ENCODE assay signal across 26 cellular contexts in genomic region chr21:42255825-42256224, GRCh38.
A peak's percentile ranks its signal among the peaks of the same experiment; 100 is the strongest.
DNase-seq lines count a peak whose midpoint lies in the region; ATAC-seq and TF ChIP-seq lines count a peak whose summit lies in the region.
"Had no signal": no experiment of that assay in that cellular context is flagged by ENCODE, and none has a peak within 500 bp of the region (broad histone marks: within the 10 kb centered on the region; RNA-seq: fewer than 3 reads in every experiment).

No MANE protein-coding gene starts in this region.

- H3K4me2 ChIP-seq in Loucy (ENCODE audit: low read depth, low read length, poor library complexity, severe bottlenecking) = no peak overlapping the region
- H3K4me2 ChIP-seq: hepatocyte had no signal

- TF ChIP-seq CTCF in GM10266 (IDR thresholded peaks at IDR 0.05; ENCODE audit: control insufficient read depth, insufficient read depth, low read depth, missing control alignments) (peak; percentile 24), Loucy (conservative IDR thresholded peaks at IDR 0.05; ENCODE audit: low read length) (peak; percentile 50), choroid plexus epithelial cell (conservative IDR thresholded peaks at IDR 0.05; ENCODE audit: low read depth, low read length) (peak; percentile 4)

- H3K4me1 Mint-ChIP-seq in stimulated activated naive B cell treated with anti-CD40 and anti-IgM and Interleukin-4, amounts not matched to agents 10 μg/mL and 1 μg/mL and 100 μg/mL, for 72 hours = peaks cover 41 to 51% of the 10 kb centered on the region in 2 donors

- H2AFZ ChIP-seq in Loucy (ENCODE audit: low read length) = no peak overlapping the region
- H2AFZ ChIP-seq: hepatocyte had no signal

- H3K36me3 ChIP-seq in Loucy (ENCODE audit: insufficient read depth, low read length) = no peaks in the 10 kb centered on the region
- H3K36me3 ChIP-seq: left lung had no signal

- peak overlapping the region; percentile 5 for H3K27ac Mint-ChIP-seq in stimulated activated naive B cell treated with anti-CD40 and anti-IgM and Interleukin-4, amounts not matched to agents 10 μg/mL and 1 μg/mL and 100 μg/mL, for 72 hours
- H3K27ac Mint-ChIP-seq: activated naive CD8-positive, alpha-beta T cell treated with anti-CD3 and anti-CD28 coated beads for 36 hours; CD14-positive monocyte; immature natural killer cell had no signal

- no peaks in the 10 kb centered on the region for H3F3A ChIP-seq in Loucy (ENCODE audit: low read depth)

- no peak for ATAC-seq in stimulated activated naive B cell treated with anti-CD40 and anti-IgM and Interleukin-4, amounts not matched to agents 10 μg/mL and 1 μg/mL and 100 μg/mL, for 72 hours (replicated peaks)
- ATAC-seq: HepG2; left lung; naive thymus-derived CD4-positive, alpha-beta T cell had no signal

- H3K36me3 Mint-ChIP-seq in stimulated activated naive B cell treated with anti-CD40 and anti-IgM and Interleukin-4, amounts not matched to agents 10 μg/mL and 1 μg/mL and 100 μg/mL, for 72 hours = peaks cover 0 to 3% of the 10 kb centered on the region in 2 donors
- H3K36me3 Mint-ChIP-seq: activated naive CD8-positive, alpha-beta T cell treated with anti-CD3 and anti-CD28 coated beads for 36 hours; immature natural killer cell had no signal

- H3K4me3 ChIP-seq in Loucy (ENCODE audit: low read length, poor library complexity, severe bottlenecking) = no peak overlapping the region
- no peak overlapping the region for H3K4me3 ChIP-seq in choroid plexus epithelial cell (ENCODE audit: low read depth, low read length)
- H3K4me3 ChIP-seq: hepatocyte, left lung had no signal

- H3K79me2 ChIP-seq in Loucy (ENCODE audit: insufficient read depth, low read length) = peaks cover 79% of the 10 kb centered on the region
- H3K79me2 ChIP-seq: hepatocyte had no signal

- peaks cover 50% of the 10 kb centered on the region for H3K4me1 ChIP-seq in Loucy (ENCODE audit: insufficient read depth, low read length, poor library complexity, severe bottlenecking)

- no peaks in the 10 kb centered on the region for H3K9me2 ChIP-seq in Loucy (replicated peaks; ENCODE audit: low read depth, low read length)

- no peaks in the 10 kb centered on the region for H3K9me3 ChIP-seq in Loucy (ENCODE audit: insufficient read depth, low read depth, low read length)
- H3K9me3 ChIP-seq: left lung had no signal

- no peak for DNase-seq in GM10266 (ENCODE audit: extremely low spot score)
- no peak for DNase-seq in choroid plexus epithelial cell (ENCODE audit: low read depth)
- no peak for DNase-seq in stimulated activated naive B cell treated with anti-CD40 and anti-IgM and Interleukin-4, amounts not matched to agents 10 μg/mL and 1 μg/mL and 100 μg/mL, for 72 hours
- DNase-seq in KG1 (lab: John Stamatoyannopoulos, UW) = no peak
- no peak for DNase-seq in activated CD4-positive, alpha-beta T cell treated with anti-CD3 and anti-CD28 coated beads for 1 hour
- DNase-seq in iPS-NIHi11 (ENCODE audit: low spot score) = no peak
- DNase-seq: activated CD4-positive, alpha-beta T cell treated with anti-CD3 and anti-CD28 coated beads, Interleukin-2, amount 50 U/mL, for 4 hours; activated CD8-positive, alpha-beta memory T cell treated with anti-CD3 and anti-CD28 coated beads, Interleukin-2, amount 50 U/mL, for 4 hours; activated naive CD8-positive, alpha-beta T cell treated with anti-CD3 and anti-CD28 coated beads for 36 hours; cerebellar nuclear complex; effector CD4-positive, alpha-beta T cell; erythroblast; foreskin fibroblast; HCEC 1CT; immature natural killer cell; naive thymus-derived CD4-positive, alpha-beta T cell; NCI-H1092; NCI-H187 treated with DMSO at 0.1 percent for 48 hours; small intestine; stimulated activated CD4-positive, alpha-beta T cell treated with anti-CD3 and anti-CD28 coated beads, Interleukin-2, amount 100 ng/mL, for 24 hours; stimulated activated naive CD4-positive, alpha-beta T cell had no signal

- H3K9ac ChIP-seq in Loucy (ENCODE audit: low read depth, low read length, poor library complexity, severe bottlenecking) = no peak overlapping the region

- no peaks in the 10 kb centered on the region for H4K20me1 ChIP-seq in Loucy (ENCODE audit: insufficient read depth, low read length, poor library complexity, severe bottlenecking)

- no peaks in the 10 kb centered on the region for H3K9me3 Mint-ChIP-seq in stimulated activated naive B cell treated with anti-CD40 and anti-IgM and Interleukin-4, amounts not matched to agents 10 μg/mL and 1 μg/mL and 100 μg/mL, for 72 hours
- H3K9me3 Mint-ChIP-seq: activated naive CD8-positive, alpha-beta T cell treated with anti-CD3 and anti-CD28 coated beads for 36 hours; CD14-positive monocyte; immature natural killer cell; naive thymus-derived CD4-positive, alpha-beta T cell had no signal

- no peaks in the 10 kb centered on the region for H3K27me3 ChIP-seq in Loucy (ENCODE audit: insufficient read depth, low read length, poor library complexity, severe bottlenecking)
- H3K27me3 ChIP-seq: hepatocyte, left lung had no signal

- H3K4me3 Mint-ChIP-seq in stimulated activated naive B cell treated with anti-CD40 and anti-IgM and Interleukin-4, amounts not matched to agents 10 μg/mL and 1 μg/mL and 100 μg/mL, for 72 hours = peak overlapping the region in 1 of 2 donors; percentile 25
- H3K4me3 Mint-ChIP-seq: activated naive CD8-positive, alpha-beta T cell treated with anti-CD3 and anti-CD28 coated beads for 36 hours; CD14-positive monocyte; immature natural killer cell; naive thymus-derived CD4-positive, alpha-beta T cell had no signal

- peaks cover 0 to 6% of the 10 kb centered on the region in 2 donors for H3K27me3 Mint-ChIP-seq in stimulated activated naive B cell treated with anti-CD40 and anti-IgM and Interleukin-4, amounts not matched to agents 10 μg/mL and 1 μg/mL and 100 μg/mL, for 72 hours
- H3K27me3 Mint-ChIP-seq: activated naive CD8-positive, alpha-beta T cell treated with anti-CD3 and anti-CD28 coated beads for 36 hours had no signal
